ENCODE assay signal across 11 cellular contexts in genomic region chr1:184025242-184025675, GRCh38. TPM values are rescaled to one million over a fixed set of nuclear protein-coding genes. Genes with fewer than 3 reads are reported as not detected.
A peak's percentile ranks its signal among the peaks of the same experiment; 100 is the strongest.
DNase-seq lines count a peak whose midpoint lies in the region; ATAC-seq and TF ChIP-seq lines count a peak whose summit lies in the region.
"Had no signal": no experiment of that assay in that cellular context is flagged by ENCODE, and none has a peak within 500 bp of the region (broad histone marks: within the 10 kb centered on the region; RNA-seq: fewer than 3 reads in every experiment).

No MANE protein-coding gene starts in this region.

- H3K9me3 ChIP-seq in testis: no peaks in the 10 kb centered on the region
- H3K9me3 ChIP-seq: SJSA1 had no signal

- H3K27me3 Mint-ChIP-seq in activated T-helper 1 cell treated with anti-CD3 and anti-CD28 coated beads, Interleukin-12 subunit alpha, Interleukin-12 subunit beta, Interleukin-2, Interleukin-4 antibody, amounts not matched to agents 30 ng/mL and 10 ng/mL and 1 ng/mL, durations not matched to agents 14 hours and 24 hours and 36 hours (ENCODE audit: insufficient read depth): peaks cover 30% of the 10 kb centered on the region
- H3K27me3 Mint-ChIP-seq in activated CD8-positive, alpha-beta T cell treated with anti-CD3 and anti-CD28 coated beads for 36 hours: peaks cover 17% of the 10 kb centered on the region

- TF ChIP-seq POLR2A in lower leg skin (IDR thresholded peaks at IDR 0.05) (no peak), testis (IDR thresholded peaks at IDR 0.05) (no peak)

- POLR2A ChIA-PET in activated CD8-positive, alpha-beta T cell treated with anti-CD3 and anti-CD28 coated beads for 36 hours (lab: Charles Lee): no interaction called here

- DNase-seq in GM04503 (ENCODE audit: low read depth) (peak; percentile 87), NCI-H226 (peak; percentile 66), lower leg skin (ENCODE audit: low spot score in 2 of 2) (no peak), testis (no peak)
- DNase-seq in activated T-helper 1 cell treated with anti-CD3 and anti-CD28 coated beads, Interleukin-12 subunit alpha, Interleukin-12 subunit beta, Interleukin-2, Interleukin-4 antibody, amounts not matched to agents 30 ng/mL and 10 ng/mL and 1 ng/mL, durations not matched to agents 14 hours and 24 hours and 36 hours (ENCODE audit: low spot score): no peak
- DNase-seq in activated CD8-positive, alpha-beta T cell treated with anti-CD3 and anti-CD28 coated beads for 36 hours: no peak
- DNase-seq: naive B cell had no signal

- H3K36me3 ChIP-seq in rectal smooth muscle tissue (ENCODE audit: control insufficient read depth, insufficient read depth, low read length) (no peaks in the 10 kb centered on the region), testis (ENCODE audit: low read depth, missing control alignments) (no peaks in the 10 kb centered on the region)
- H3K36me3 ChIP-seq: SJSA1 had no signal

- H3K27ac Mint-ChIP-seq in activated T-helper 1 cell treated with anti-CD3 and anti-CD28 coated beads, Interleukin-12 subunit alpha, Interleukin-12 subunit beta, Interleukin-2, Interleukin-4 antibody, amounts not matched to agents 30 ng/mL and 10 ng/mL and 1 ng/mL, durations not matched to agents 14 hours and 24 hours and 36 hours: no peak overlapping the region
- H3K27ac Mint-ChIP-seq in activated CD8-positive, alpha-beta T cell treated with anti-CD3 and anti-CD28 coated beads for 36 hours: no peak overlapping the region
- H3K27ac Mint-ChIP-seq: naive B cell had no signal

- H3K9ac ChIP-seq in rectal smooth muscle tissue (ENCODE audit: low read length): no peak overlapping the region

- 52 to 87% methylated on average over 1 of the region's 1 CpG for WGBS in lower leg skin, 2 donors
- WGBS in testis, 2 donors: 57 to 75% methylated on average over 1 of the region's 1 CpG

- H3K4me3 ChIP-seq in rectal smooth muscle tissue (ENCODE audit: low read length) (no peak overlapping the region), lower leg skin (ENCODE audit: low read depth, poor library complexity, severe bottlenecking) (no peak overlapping the region), testis (no peak overlapping the region)
- H3K4me3 ChIP-seq: SJSA1 had no signal

- H3K4me1 ChIP-seq in rectal smooth muscle tissue (ENCODE audit: control insufficient read depth, insufficient read depth, low read length): peaks cover 30% of the 10 kb centered on the region
- peaks cover 4% of the 10 kb centered on the region for H3K4me1 ChIP-seq in testis

- H3K27ac ChIP-seq in cingulate gyrus (ENCODE audit: low read depth, low read length) (peak overlapping the region; percentile 88), rectal smooth muscle tissue (ENCODE audit: low read depth, low read length) (peak overlapping the region; percentile 69), testis (no peak overlapping the region)
- H3K27ac ChIP-seq: epithelial cell of prostate, SJSA1 had no signal

- H3K36me3 Mint-ChIP-seq in activated T-helper 1 cell treated with anti-CD3 and anti-CD28 coated beads, Interleukin-12 subunit alpha, Interleukin-12 subunit beta, Interleukin-2, Interleukin-4 antibody, amounts not matched to agents 30 ng/mL and 10 ng/mL and 1 ng/mL, durations not matched to agents 14 hours and 24 hours and 36 hours (ENCODE audit: low read depth): no peaks in the 10 kb centered on the region
- H3K36me3 Mint-ChIP-seq in activated CD8-positive, alpha-beta T cell treated with anti-CD3 and anti-CD28 coated beads for 36 hours (ENCODE audit: low read depth): no peaks in the 10 kb centered on the region
- H3K36me3 Mint-ChIP-seq: naive B cell had no signal

- H3K9me3 Mint-ChIP-seq in activated T-helper 1 cell treated with anti-CD3 and anti-CD28 coated beads, Interleukin-12 subunit alpha, Interleukin-12 subunit beta, Interleukin-2, Interleukin-4 antibody, amounts not matched to agents 30 ng/mL and 10 ng/mL and 1 ng/mL, durations not matched to agents 14 hours and 24 hours and 36 hours: no peaks in the 10 kb centered on the region
- no peaks in the 10 kb centered on the region for H3K9me3 Mint-ChIP-seq in activated CD8-positive, alpha-beta T cell treated with anti-CD3 and anti-CD28 coated beads for 36 hours
- H3K9me3 Mint-ChIP-seq: naive B cell had no signal

- no peak overlapping the region for H3K4me3 Mint-ChIP-seq in activated T-helper 1 cell treated with anti-CD3 and anti-CD28 coated beads, Interleukin-12 subunit alpha, Interleukin-12 subunit beta, Interleukin-2, Interleukin-4 antibody, amounts not matched to agents 30 ng/mL and 10 ng/mL and 1 ng/mL, durations not matched to agents 14 hours and 24 hours and 36 hours
- H3K4me3 Mint-ChIP-seq in activated CD8-positive, alpha-beta T cell treated with anti-CD3 and anti-CD28 coated beads for 36 hours: no peak overlapping the region

- no peak for TF ChIP-seq CTCF in lower leg skin (IDR thresholded peaks at IDR 0.05)
- TF ChIP-seq CTCF in testis (IDR thresholded peaks at IDR 0.05): no peak
- no peak for TF ChIP-seq CTCF in activated CD8-positive, alpha-beta T cell treated with anti-CD3 and anti-CD28 coated beads for 36 hours (IDR thresholded peaks at IDR 0.05)

- no peak for ATAC-seq in activated CD8-positive, alpha-beta T cell treated with anti-CD3 and anti-CD28 coated beads for 36 hours

- intact Hi-C loops in lower leg skin (cut with DNase I; ENCODE audit: low total_unique reads): no loop called here
- intact Hi-C loops in testis (cut with DNase I; ENCODE audit: low total_unique reads): no loop called here
- intact Hi-C loops in activated T-helper 1 cell treated with anti-CD3 and anti-CD28 coated beads, Interleukin-12 subunit alpha, Interleukin-12 subunit beta, Interleukin-2, Interleukin-4 antibody, amounts not matched to agents 30 ng/mL and 10 ng/mL and 1 ng/mL, durations not matched to agents 14 hours and 24 hours and 36 hours (cut with micrococcal nuclease): no loop called here
- intact Hi-C loops in activated CD8-positive, alpha-beta T cell treated with anti-CD3 and anti-CD28 coated beads for 36 hours (cut with micrococcal nuclease): no loop called here

- H3K4me1 Mint-ChIP-seq in activated T-helper 1 cell treated with anti-CD3 and anti-CD28 coated beads, Interleukin-12 subunit alpha, Interleukin-12 subunit beta, Interleukin-2, Interleukin-4 antibody, amounts not matched to agents 30 ng/mL and 10 ng/mL and 1 ng/mL, durations not matched to agents 14 hours and 24 hours and 36 hours (ENCODE audit: low read depth): no peaks in the 10 kb centered on the region
- H3K4me1 Mint-ChIP-seq in activated CD8-positive, alpha-beta T cell treated with anti-CD3 and anti-CD28 coated beads for 36 hours (ENCODE audit: low read depth): no peaks in the 10 kb centered on the region
- H3K4me1 Mint-ChIP-seq: naive B cell had no signal

- CTCF ChIA-PET in activated CD8-positive, alpha-beta T cell treated with anti-CD3 and anti-CD28 coated beads for 36 hours (lab: Charles Lee): interaction anchor here (0.8 kb wide), 1 partner anchor 9 kb away, joined by 3 read pairs; no protein-coding TSS in a partner anchor

- H3K27me3 ChIP-seq in rectal smooth muscle tissue (ENCODE audit: control insufficient read depth, insufficient read depth, low read length): no peaks in the 10 kb centered on the region
- no peaks in the 10 kb centered on the region for H3K27me3 ChIP-seq in testis
- H3K27me3 ChIP-seq: SJSA1 had no signal

RNA-seq across cellular contexts. Expression of gene COLGALT2, which starts 12.3 kb away (rescaled TPM):
- total RNA-seq in lower leg skin: under 1 TPM; 0.08 to 0.65 (median 0.18) TPM
- 1 to 10 TPM; 5.9 to 9.6 TPM for total RNA-seq in testis
- polyA plus RNA-seq in testis (ENCODE audit: insufficient read depth, low read depth, low replicate concordance): 6.8 TPM
- total RNA-seq in activated T-helper 1 cell treated with anti-CD3 and anti-CD28 coated beads, Interleukin-12 subunit alpha, Interleukin-12 subunit beta, Interleukin-2, Interleukin-4 antibody, amounts not matched to agents 30 ng/mL and 10 ng/mL and 1 ng/mL, durations not matched to agents 14 hours and 24 hours and 36 hours: 1.8 and 1.9 TPM in 2 replicates
- total RNA-seq in activated CD8-positive, alpha-beta T cell treated with anti-CD3 and anti-CD28 coated beads for 36 hours: 1 to 10 TPM; 1.3 to 1.4 TPM

RNA-seq across cellular contexts. Expression of gene TSEN15, which starts 26.3 kb away (rescaled TPM):
- total RNA-seq in lower leg skin: 10 to 100 TPM in 3 of 4 donors, 1 to 10 TPM in 1; 6.8 to 35.9 (median 12.8) TPM
- 10 to 100 TPM; 33.8 to 36.3 TPM for total RNA-seq in testis
- polyA plus RNA-seq in testis (ENCODE audit: insufficient read depth, low read depth, low replicate concordance): 24.4 TPM
- 49.8 and 50.2 TPM in 2 replicates for total RNA-seq in activated T-helper 1 cell treated with anti-CD3 and anti-CD28 coated beads, Interleukin-12 subunit alpha, Interleukin-12 subunit beta, Interleukin-2, Interleukin-4 antibody, amounts not matched to agents 30 ng/mL and 10 ng/mL and 1 ng/mL, durations not matched to agents 14 hours and 24 hours and 36 hours
- total RNA-seq in activated CD8-positive, alpha-beta T cell treated with anti-CD3 and anti-CD28 coated beads for 36 hours: 10 to 100 TPM; 48.2 to 49.1 TPM

Comparison
In these comparisons a context has a peak if more than half of its experiments do, and no peak if none do; other contexts are left out.
1. DNase-seq: peak in GM04503 (single experiment) and NCI-H226 (single experiment); none in lower leg skin (0 of 2), testis (single experiment), activated T-helper 1 cell treated with anti-CD3 and anti-CD28 coated beads, Interleukin-12 subunit alpha, Interleukin-12 subunit beta, Interleukin-2, Interleukin-4 antibody, amounts not matched to agents 30 ng/mL and 10 ng/mL and 1 ng/mL, durations not matched to agents 14 hours and 24 hours and 36 hours (single experiment) and activated CD8-positive, alpha-beta T cell treated with anti-CD3 and anti-CD28 coated beads for 36 hours (single experiment).
2. H3K27ac ChIP-seq: peak in cingulate gyrus (single experiment) and rectal smooth muscle tissue (single experiment); none in testis (0 of 2).